In genomic region chr11:26028294-26028954, GRCh38 we compare ENCODE assay signal across 15 cellular contexts.
A peak's percentile ranks its signal among the peaks of the same experiment; 100 is the strongest.
DNase-seq lines count a peak whose midpoint lies in the region; ATAC-seq, FAIRE-seq and TF ChIP-seq lines count a peak whose summit lies in the region.
"Had no signal": no experiment of that assay in that cellular context is flagged by ENCODE, and none has a peak within 500 bp of the region (broad histone marks: within the 10 kb centered on the region; RNA-seq: fewer than 3 reads in every experiment).

No MANE protein-coding gene starts in this region.

- intact Hi-C loops in Caco-2 (cut with micrococcal nuclease; ENCODE audit: unreplicated experiment) (no loop called here), adrenal gland (cut with DNase I) (no loop called here)

- H3K27me3 Mint-ChIP-seq in Caco-2 (ENCODE audit: insufficient read depth, unreplicated experiment) = no peaks in the 10 kb centered on the region
- H3K27me3 Mint-ChIP-seq: activated B cell treated with CpG ODN at 0.5 μM for 24 hours had no signal

- H3K9me3 Mint-ChIP-seq in Caco-2 (ENCODE audit: unreplicated experiment) = no peaks in the 10 kb centered on the region
- H3K9me3 Mint-ChIP-seq: nephron progenitor cell had no signal

- no peak overlapping the region for H3K27ac Mint-ChIP-seq in Caco-2 (ENCODE audit: unreplicated experiment)
- H3K27ac Mint-ChIP-seq: activated B cell treated with CpG ODN at 0.5 μM for 24 hours; activated naive CD4-positive, alpha-beta T cell treated with anti-CD3 and anti-CD28 coated beads for 36 hours; nephron progenitor cell had no signal

- H3K27ac ChIP-seq in fibroblast of lung (ENCODE audit: insufficient read depth, low read length) = no peak overlapping the region
- H3K27ac ChIP-seq in adrenal gland = no peak overlapping the region
- H3K27ac ChIP-seq: PC-9, suprapubic skin had no signal

- no peak overlapping the region for H3K9ac ChIP-seq in fibroblast of lung (ENCODE audit: insufficient read depth, low read length)

- no TSS peak for BruUV-seq in Caco-2 (replicated peaks; lab: Mats Ljungman, UMichigan)

- 48 to 63% (median 61%) methylated on average over 2 to 3 of the region's 3 CpGs for WGBS in adrenal gland, 4 donors

- H3K36me3 ChIP-seq in BJ (ENCODE audit: control insufficient read depth, insufficient read depth, low read length) (no peaks in the 10 kb centered on the region), fibroblast of lung (ENCODE audit: control insufficient read depth, insufficient read depth, low read length) (no peaks in the 10 kb centered on the region), Caco-2 (ENCODE audit: control insufficient read depth, insufficient read depth, low read length) (no peaks in the 10 kb centered on the region), adrenal gland (replicated peaks in 1 of 2) (no peaks in the 10 kb centered on the region)
- H3K36me3 ChIP-seq: suprapubic skin had no signal

- H3K4me3 ChIP-seq in BJ (ENCODE audit: low read depth, low read length) (no peak overlapping the region), fibroblast of lung (replicated peaks in 1 of 4; ENCODE audit: control extremely low read depth in 1 of 4, insufficient read depth in 1 of 4, low read depth in 3 of 4, low read length in 4 of 4) (no peak overlapping the region), Caco-2 (ENCODE audit: low read depth, low read length) (no peak overlapping the region), adrenal gland (no peak overlapping the region)
- H3K4me3 ChIP-seq: PC-9, suprapubic skin had no signal

- DNase-seq in BJ (ENCODE audit: low read depth) (peak; percentile 23), LHCN-M2 (ENCODE audit: low read depth) (peak; percentile 35), fibroblast of lung (ENCODE audit: low read depth in 2 of 2) (peak; percentile 58 to 59), Caco-2 (no peak), adrenal gland (no peak), RCC 7860 (ENCODE audit: low spot score) (no peak)
- DNase-seq: activated B cell treated with CpG ODN at 0.5 μM for 24 hours; activated naive CD4-positive, alpha-beta T cell treated with anti-CD3 and anti-CD28 coated beads for 36 hours; COR-L47; NCI-H146; nephron progenitor cell; PC-9 had no signal

- H3K79me2 ChIP-seq in fibroblast of lung (ENCODE audit: control insufficient read depth, insufficient read depth, low read length) = no peaks in the 10 kb centered on the region

- CTCF ChIA-PET in BJ (lab: Yijun Ruan, JAX) (no interaction called here), Caco-2 (lab: Charles Lee) (no interaction called here)

- H3K4me1 ChIP-seq in fibroblast of lung (ENCODE audit: control insufficient read depth, extremely low read depth, insufficient read depth, low read length) = no peaks in the 10 kb centered on the region
- H3K4me1 ChIP-seq in Caco-2 = no peaks in the 10 kb centered on the region
- H3K4me1 ChIP-seq in adrenal gland (replicated peaks in 1 of 2) = no peaks in the 10 kb centered on the region
- H3K4me1 ChIP-seq: suprapubic skin had no signal

- H3K4me1 Mint-ChIP-seq in Caco-2 (ENCODE audit: low read depth, unreplicated experiment) = peaks cover 5% of the 10 kb centered on the region
- H3K4me1 Mint-ChIP-seq: activated B cell treated with CpG ODN at 0.5 μM for 24 hours, nephron progenitor cell had no signal

- FAIRE-seq in RCC 7860 (lab: Jason Lieb, UNC) = no peak

- H4K20me1 ChIP-seq in fibroblast of lung (ENCODE audit: control insufficient read depth, extremely low read depth, insufficient read depth, low read length) = no peaks in the 10 kb centered on the region

- H2AFZ ChIP-seq in fibroblast of lung (ENCODE audit: low read length) = no peak overlapping the region
- H2AFZ ChIP-seq: PC-9 had no signal

- no peaks in the 10 kb centered on the region for H3K36me3 Mint-ChIP-seq in Caco-2 (ENCODE audit: insufficient read depth, unreplicated experiment)

- POLR2A ChIA-PET in BJ (lab: Charles Lee) (no interaction called here), Caco-2 (lab: Charles Lee) (no interaction called here)

- ATAC-seq in GM21390 (IDR thresholded peaks at IDR 0.05; ENCODE audit: unreplicated experiment) = peak; percentile 47
- no peak for ATAC-seq in HG03571 (IDR thresholded peaks at IDR 0.05; ENCODE audit: unreplicated experiment)

- no peak overlapping the region for H3K4me2 ChIP-seq in fibroblast of lung (ENCODE audit: extremely low read depth, insufficient read depth, low read length)
- H3K4me2 ChIP-seq: PC-9 had no signal

- no peak for TF ChIP-seq POLR2A in adrenal gland (IDR thresholded peaks at IDR 0.05)

- TF ChIP-seq CTCF in BJ (IDR thresholded peaks at IDR 0.05; ENCODE audit: insufficient read depth, low read depth, low read length) (no peak), fibroblast of lung (conservative IDR thresholded peaks at IDR 0.05 in 1 of 2, IDR thresholded peaks at IDR 0.05 in 1 of 2; ENCODE audit: low read depth in 1 of 2, low read length in 2 of 2) (no peak), Caco-2 (IDR thresholded peaks at IDR 0.05; ENCODE audit: insufficient read depth in 1 of 2, low read depth in 1 of 2, low read length in 1 of 2, severe bottlenecking in 1 of 2, unreplicated experiment in 1 of 2) (no peak), adrenal gland (IDR thresholded peaks at IDR 0.05) (no peak)

- H3K4me3 Mint-ChIP-seq in Caco-2 (ENCODE audit: unreplicated experiment) = no peak overlapping the region
- H3K4me3 Mint-ChIP-seq: activated B cell treated with CpG ODN at 0.5 μM for 24 hours; activated naive CD4-positive, alpha-beta T cell treated with anti-CD3 and anti-CD28 coated beads for 36 hours; nephron progenitor cell had no signal

- H3K9me3 ChIP-seq in fibroblast of lung (ENCODE audit: control insufficient read depth, insufficient read depth, low read depth, low read length) = no peaks in the 10 kb centered on the region
- H3K9me3 ChIP-seq in Caco-2 = no peaks in the 10 kb centered on the region
- no peaks in the 10 kb centered on the region for H3K9me3 ChIP-seq in adrenal gland (replicated peaks in 1 of 3)
- H3K9me3 ChIP-seq: suprapubic skin had no signal

- H3K27me3 ChIP-seq in BJ (ENCODE audit: control insufficient read depth, insufficient read depth, low read length) (no peaks in the 10 kb centered on the region), fibroblast of lung (ENCODE audit: control insufficient read depth, insufficient read depth, low read length) (no peaks in the 10 kb centered on the region), Caco-2 (replicated peaks; ENCODE audit: control insufficient read depth, insufficient read depth, low read length) (no peaks in the 10 kb centered on the region; the same call in 1 of the 2 replicates), adrenal gland (no peaks in the 10 kb centered on the region)
- H3K27me3 ChIP-seq: suprapubic skin had no signal

Comparison
In these comparisons a context has a peak if more than half of its experiments do, and no peak if none do; other contexts are left out.
1. DNase-seq: peak in BJ (single experiment), LHCN-M2 (single experiment) and fibroblast of lung (2 of 2); none in Caco-2 (0 of 2), adrenal gland (0 of 7) and RCC 7860 (single experiment).